In the genomic region with DNA sequence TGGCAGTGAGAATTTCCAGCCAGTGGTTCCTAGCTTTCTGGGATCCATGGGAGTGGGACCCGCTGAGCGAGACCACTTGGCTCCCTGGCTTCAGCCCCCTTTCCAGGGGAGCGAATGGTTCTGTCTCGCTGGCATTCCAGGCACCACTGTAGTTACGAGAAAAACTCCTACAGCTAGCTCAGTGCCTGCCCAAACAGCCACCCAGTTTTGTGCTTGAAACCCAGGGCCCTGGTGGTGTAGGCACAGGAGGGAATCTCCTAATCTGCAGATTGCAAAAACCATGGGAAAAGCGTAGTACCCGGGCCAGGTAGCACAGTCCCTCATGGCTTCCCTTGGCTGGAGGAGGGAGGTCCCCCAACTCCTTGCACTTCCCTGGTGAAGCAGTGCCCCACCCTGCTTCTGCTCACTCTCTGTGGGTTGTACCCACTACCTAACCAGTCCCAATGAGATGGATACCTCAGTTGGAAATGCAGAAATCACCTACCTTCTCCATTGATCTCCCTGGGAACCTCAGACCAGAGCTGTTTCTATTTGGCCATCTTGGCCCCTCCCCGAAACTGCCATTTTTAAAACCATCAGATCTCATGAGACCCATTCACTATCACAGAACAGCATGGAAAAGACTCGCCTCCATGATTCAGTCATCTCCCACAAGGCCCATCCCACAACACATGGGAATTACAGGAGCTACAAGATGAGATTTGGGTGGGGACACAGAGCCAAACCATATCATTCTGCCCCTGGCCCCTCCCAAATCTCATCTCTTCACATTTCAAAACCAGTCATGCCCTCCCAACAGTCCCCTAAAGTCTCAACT, we compare ENCODE assay signal across 1 cellular context.
TF ChIP-seq lines count a peak whose summit lies in the region.

No MANE protein-coding gene starts in this region.

TF ChIP-seq in K562, 482 proteins besides CTCF, POLR2A, EP300 and RAD21:
- peak; percentile 16; the same call in 1 of the 2 replicates for TF ChIP-seq POLR2AphosphoS5 (IDR thresholded peaks at IDR 0.05; ENCODE audit: control insufficient read depth, insufficient read depth, low read depth, low read length)
